In genomic region chr10:110358278-110358677, GRCh38 we compare ENCODE assay signal across 11 cellular contexts. TPM values are rescaled to one million over a fixed set of nuclear protein-coding genes. Genes with fewer than 3 reads are reported as not detected.
DNase-seq lines count a peak whose midpoint lies in the region; ATAC-seq and TF ChIP-seq lines count a peak whose summit lies in the region.
"Had no signal": no experiment of that assay in that cellular context is flagged by ENCODE, and none has a peak within 500 bp of the region (broad histone marks: within the 10 kb centered on the region; RNA-seq: fewer than 3 reads in every experiment).

No MANE protein-coding gene starts in this region.

- H3K4me1 Mint-ChIP-seq in MCF 10A (ENCODE audit: insufficient read depth, unreplicated experiment), result peaks cover 59% of the 10 kb centered on the region

- H3K4me1 ChIP-seq in mammary epithelial cell (ENCODE audit: insufficient read depth, low read length) (peaks cover 52% of the 10 kb centered on the region), Peyer's patch (peaks cover 8 to 23% (median 21%) of the 10 kb centered on the region in 4 donors), thyroid gland (peaks cover 10 to 47% of the 10 kb centered on the region in 2 donors)
- H3K4me1 ChIP-seq in effector memory CD4-positive, alpha-beta T cell (ENCODE audit: control insufficient read depth, insufficient read depth, low read length, poor library complexity, severe bottlenecking), result peaks cover 42% of the 10 kb centered on the region

- no peaks in the 10 kb centered on the region for H3K9me3 Mint-ChIP-seq in MCF 10A (ENCODE audit: unreplicated experiment)

- BruUV-seq in MCF 10A (replicated peaks; lab: Mats Ljungman, UMichigan) (no TSS peak), mammary epithelial cell (replicated peaks; lab: Mats Ljungman, UMichigan) (no TSS peak)

- ATAC-seq in GM19035 (IDR thresholded peaks at IDR 0.05; ENCODE audit: unreplicated experiment) (no peak), GM21786 (IDR thresholded peaks at IDR 0.05; ENCODE audit: unreplicated experiment) (no peak)

- no peaks in the 10 kb centered on the region for H4K20me1 ChIP-seq in mammary epithelial cell (ENCODE audit: insufficient read depth, low read length)

- no peak overlapping the region for H2AFZ ChIP-seq in mammary epithelial cell (ENCODE audit: low read depth, low read length)

- no peaks in the 10 kb centered on the region for H3K36me3 Mint-ChIP-seq in MCF 10A (ENCODE audit: insufficient read depth, unreplicated experiment)

- no peak for TF ChIP-seq POLR2A in Peyer's patch (IDR thresholded peaks at IDR 0.05)
- TF ChIP-seq POLR2A in thyroid gland (IDR thresholded peaks at IDR 0.05), result no peak

- H3K9ac ChIP-seq in mammary epithelial cell (ENCODE audit: insufficient read depth, low read length), result no peak overlapping the region

- CTCF ChIA-PET in MCF 10A (lab: Yijun Ruan, JAX), result interaction anchor here (0.7 to 2.0 kb wide), 4 partner anchors 11 to 188 kb away, joined by 3 to 12 read pairs (median 4); no protein-coding TSS in a partner anchor
- CTCF ChIA-PET in mammary epithelial cell (lab: Charles Lee; ENCODE audit: low non-redundant PET), result no interaction called here

- dilution Hi-C loops in mammary epithelial cell (cut with HindIII; ENCODE audit: low sequenced_read_pairs), result no loop called here

- POLR2A ChIA-PET in MCF 10A (lab: Yijun Ruan, JAX), result interaction anchor here (1.3 to 9.1 kb wide), 4 partner anchors 14 to 142 kb away, joined by 3 to 108 read pairs (median 4); partner anchors contain the start of gene DUSP5

- no peaks in the 10 kb centered on the region for H3K79me2 ChIP-seq in mammary epithelial cell (ENCODE audit: insufficient read depth, low read length)

- H3K27ac ChIP-seq in mammary epithelial cell (ENCODE audit: insufficient read depth, low read depth, low read length), result no peak overlapping the region
- H3K27ac ChIP-seq in Peyer's patch, result peak overlapping the region in 3 of 4 donors; percentile 69 to 82 (median 80)
- H3K27ac ChIP-seq in effector memory CD4-positive, alpha-beta T cell (ENCODE audit: insufficient read depth, low read length, poor library complexity, severe bottlenecking), result no peak overlapping the region
- peak overlapping the region in 2 of 3 donors; percentile 81 to 91 for H3K27ac ChIP-seq in thyroid gland

- H3K27me3 ChIP-seq in mammary epithelial cell (ENCODE audit: insufficient read depth, low read length) (no peaks in the 10 kb centered on the region), Peyer's patch (no peaks in the 10 kb centered on the region), thyroid gland (no peaks in the 10 kb centered on the region)
- H3K27me3 ChIP-seq in effector memory CD4-positive, alpha-beta T cell (replicated peaks; ENCODE audit: control insufficient read depth, insufficient read depth, low read length, poor library complexity, severe bottlenecking), result no peaks in the 10 kb centered on the region
- H3K27me3 ChIP-seq: BE2C had no signal

- in situ Hi-C loops in mammary epithelial cell (cut with MboI; ENCODE audit: low sequenced_read_pairs in 2 of 2), result no loop called here

- H3K36me3 ChIP-seq in mammary epithelial cell (ENCODE audit: insufficient read depth, low read length), result no peaks in the 10 kb centered on the region
- H3K36me3 ChIP-seq in Peyer's patch, result no peaks in the 10 kb centered on the region
- H3K36me3 ChIP-seq in effector memory CD4-positive, alpha-beta T cell (ENCODE audit: control insufficient read depth, insufficient read depth, low read length), result no peaks in the 10 kb centered on the region
- H3K36me3 ChIP-seq in thyroid gland, result no peaks in the 10 kb centered on the region
- H3K36me3 ChIP-seq: BE2C had no signal

- TF ChIP-seq CTCF in MCF 10A (IDR thresholded peaks at IDR 0.05; ENCODE audit: unreplicated experiment) (no peak), mammary epithelial cell (conservative IDR thresholded peaks at IDR 0.05 in 1 of 2, IDR thresholded peaks at IDR 0.05 in 1 of 2; ENCODE audit: extremely low read depth in 1 of 2, insufficient read depth in 1 of 2, low read depth in 1 of 2, low read length in 2 of 2) (no peak), Peyer's patch (IDR thresholded peaks at IDR 0.05) (no peak), thyroid gland (IDR thresholded peaks at IDR 0.05) (no peak)

- H3K9me3 ChIP-seq in mammary epithelial cell (replicated peaks; ENCODE audit: insufficient read depth, low read length) (no peaks in the 10 kb centered on the region), Peyer's patch (no peaks in the 10 kb centered on the region), thyroid gland (no peaks in the 10 kb centered on the region)
- no peaks in the 10 kb centered on the region for H3K9me3 ChIP-seq in effector memory CD4-positive, alpha-beta T cell (ENCODE audit: control insufficient read depth, low read length)
- H3K9me3 ChIP-seq: BE2C had no signal

- H3K4me3 ChIP-seq in mammary epithelial cell (replicated peaks in 1 of 3; ENCODE audit: insufficient read depth in 1 of 3, low read depth in 2 of 3, low read length in 3 of 3), result no peak overlapping the region
- no peak overlapping the region for H3K4me3 ChIP-seq in Peyer's patch
- H3K4me3 ChIP-seq in effector memory CD4-positive, alpha-beta T cell (ENCODE audit: insufficient read depth, low read depth, low read length, poor library complexity, severe bottlenecking), result peak overlapping the region; percentile 36
- no peak overlapping the region for H3K4me3 ChIP-seq in thyroid gland (replicated peaks in 1 of 3)

- WGBS in mammary epithelial cell (ENCODE audit: low coverage, missing lambda C conversion rate), result 100% methylated on average over 1 of the region's 1 CpG
- WGBS in thyroid gland, 2 donors, result 76 to 78% methylated on average over 1 of the region's 1 CpG

- H3K27me3 Mint-ChIP-seq in MCF 10A (ENCODE audit: insufficient read depth, unreplicated experiment), result no peaks in the 10 kb centered on the region

- intact Hi-C loops in MCF 10A (cut with micrococcal nuclease), result no loop called here
- intact Hi-C loops in mammary epithelial cell (cut with micrococcal nuclease), result no loop called here
- intact Hi-C loops in thyroid gland (cut with DNase I), result loop anchor here (5.0 kb wide), 1 partner anchor 139 kb away; the partner anchor contains the start of gene DUSP5

- DNase-seq in MCF 10A (ENCODE audit: unreplicated experiment) (no peak), mammary epithelial cell (no peak), Peyer's patch (peak in 1 of 3 donors; percentile 51), thyroid gland (no peak)
- DNase-seq in effector memory CD4-positive, alpha-beta T cell, result no peak
- DNase-seq in stimulated activated CD4-positive, alpha-beta T cell treated with anti-CD3 and anti-CD28 coated beads, Interleukin-4, amount 100 ng/mL, for 1 hour, result no peak
- DNase-seq: BE2C, DND-41, NCI-H2171 had no signal

- peak overlapping the region; percentile 95 for H3K27ac Mint-ChIP-seq in MCF 10A (ENCODE audit: low read depth, unreplicated experiment)

- peak overlapping the region; percentile 28 for H3K4me3 Mint-ChIP-seq in MCF 10A (ENCODE audit: unreplicated experiment)

- H3K4me2 ChIP-seq in mammary epithelial cell (ENCODE audit: insufficient read depth, low read depth, low read length), result no peak overlapping the region

RNA-seq across cellular contexts. Expression of gene SMNDC1, which starts 53.6 kb away (rescaled TPM):
- total RNA-seq in MCF 10A (2022) (46.6 and 48.2 TPM in 2 replicates), mammary epithelial cell (10 to 100 TPM in 1 of 2 donors, 1 to 10 TPM in 1; 6.5 to 42.8 TPM), Peyer's patch (10 to 100 TPM; 10.5 to 40.4 (median 17.5) TPM), thyroid gland (10 to 100 TPM; 12.3 to 16.3 (median 13.5) TPM)
- polyA plus RNA-seq in mammary epithelial cell, result 10.9 TPM
- polyA minus RNA-seq in mammary epithelial cell, result 12.1 TPM

Comparison
In these comparisons a context has a peak if more than half of its experiments do, and no peak if none do; other contexts are left out.
1. H3K27ac ChIP-seq: peak in Peyer's patch (3 of 4) and thyroid gland (2 of 3); none in mammary epithelial cell (single experiment) and effector memory CD4-positive, alpha-beta T cell (single experiment).